ENCODE assay signal across 17 cellular contexts in genomic region chr13:35714588-35714987, GRCh38.
DNase-seq lines count a peak whose midpoint lies in the region; ATAC-seq and TF ChIP-seq lines count a peak whose summit lies in the region.
"Had no signal": no experiment of that assay in that cellular context is flagged by ENCODE, and none has a peak within 500 bp of the region (broad histone marks: within the 10 kb centered on the region; RNA-seq: fewer than 3 reads in every experiment).

No MANE protein-coding gene starts in this region.

- H3K14ac ChIP-seq in IMR-90 (replicated peaks; ENCODE audit: low read depth, low read length), result 0 out of 2 replicates have a peak overlapping the region, but pooled peaks have one; percentile 28

- BruUV-seq in IMR-90 (replicated peaks; lab: Mats Ljungman, UMichigan) (no TSS peak), A673 (replicated peaks; lab: Mats Ljungman, UMichigan) (no TSS peak)

- no peak overlapping the region for H3K23ac ChIP-seq in IMR-90 (ENCODE audit: low read depth, low read length)

- H3K27ac Mint-ChIP-seq in activated CD8-positive, alpha-beta T cell treated with anti-CD3 and anti-CD28 coated beads, Interleukin-2, amount 10 ng/mL, durations not matched to agents 7 days and 5 days, result no peak overlapping the region
- H3K27ac Mint-ChIP-seq: T-helper 17 cell had no signal

- no peak overlapping the region for H2BK5ac ChIP-seq in IMR-90 (ENCODE audit: low read depth, low read length, poor library complexity, severe bottlenecking)

- TF ChIP-seq RAD21 in IMR-90 (IDR thresholded peaks at IDR 0.05; ENCODE audit: low read length), result no peak

- no peak overlapping the region for H3K4me3 ChIP-seq in IMR-90 (ENCODE audit: insufficient read depth, low read depth, low read length)
- no peak overlapping the region for H3K4me3 ChIP-seq in left ventricle myocardium inferior
- no peak overlapping the region for H3K4me3 ChIP-seq in A673 (ENCODE audit: low read depth, low read length, poor library complexity, severe bottlenecking)
- H3K4me3 ChIP-seq: coronary artery, suprapubic skin had no signal

- in situ Hi-C loops in IMR-90 (cut with MboI; ENCODE audit: low sequenced_read_pairs), result no loop called here

- peak overlapping the region; percentile 31; the same call in 1 of the 2 replicates for H4K91ac ChIP-seq in IMR-90 (ENCODE audit: insufficient read depth, low read depth, low read length)

- H2AK5ac ChIP-seq in IMR-90 (ENCODE audit: low read depth, low read length), result no peak overlapping the region

- DNase-seq in IMR-90 (no peak), SK-N-DZ (ENCODE audit: low spot score) (peak; percentile 76), left ventricle myocardium inferior (peak; percentile 61), retina (peak; percentile 73), AG20443 (ENCODE audit: low spot score) (no peak), A673 (ENCODE audit: low spot score) (no peak)
- DNase-seq in activated CD8-positive, alpha-beta T cell treated with anti-CD3 and anti-CD28 coated beads, Interleukin-2, amount 10 ng/mL, durations not matched to agents 7 days and 5 days, result no peak
- DNase-seq: activated naive CD4-positive, alpha-beta T cell treated with Interleukin-2 at 50 U/mL for 16 hours; DMS153; erythroblast; NCI-H1436 treated with DMSO at 0.1 percent for 48 hours; stimulated activated CD4-positive, alpha-beta T cell treated with anti-CD3 and anti-CD28 coated beads, Interleukin-2, amount 100 ng/mL, for 24 hours; T-helper 17 cell had no signal

- H3K4me1 ChIP-seq in IMR-90 (ENCODE audit: control insufficient read depth, insufficient read depth, low read length) (peaks cover 16% of the 10 kb centered on the region), left ventricle myocardium inferior (peaks cover 33% of the 10 kb centered on the region), A673 (ENCODE audit: insufficient read depth, low read length, poor library complexity, severe bottlenecking) (no peaks in the 10 kb centered on the region)

- H3K36me3 ChIP-seq in IMR-90 (ENCODE audit: control insufficient read depth, insufficient read depth, low read length) (no peaks in the 10 kb centered on the region), left ventricle myocardium inferior (no peaks in the 10 kb centered on the region), A673 (ENCODE audit: insufficient read depth, low read length, poor library complexity, severe bottlenecking) (no peaks in the 10 kb centered on the region)
- H3K36me3 ChIP-seq: suprapubic skin had no signal

- H2AK9ac ChIP-seq in IMR-90 (replicated peaks; ENCODE audit: low read depth, low read length, poor library complexity), result no peak overlapping the region

- H4K20me1 ChIP-seq in IMR-90 (ENCODE audit: insufficient read depth, low read length), result no peaks in the 10 kb centered on the region

- peak overlapping the region; percentile 39; the same call in 1 of the 2 replicates for H3K4ac ChIP-seq in IMR-90 (ENCODE audit: low read depth, low read length)

- 0 out of 2 replicates have a peak, but pooled peaks cover 5% of the 10 kb centered on the region for H3K9me1 ChIP-seq in IMR-90 (ENCODE audit: insufficient read depth, low read length)

- H3K79me1 ChIP-seq in IMR-90 (ENCODE audit: low read depth in 1 of 2, low read length in 2 of 2), result no peaks in the 10 kb centered on the region

- peak overlapping the region; percentile 41; the same call in 1 of the 2 replicates for H3K18ac ChIP-seq in IMR-90 (ENCODE audit: low read depth, low read length)

- H3K27ac ChIP-seq in IMR-90 (ENCODE audit: insufficient read depth, low read length) (no peak overlapping the region; the same call in 1 of the 2 replicates), left ventricle myocardium inferior (replicated peaks) (peak overlapping the region; percentile 56), A673 (ENCODE audit: low read depth, low read length, poor library complexity, severe bottlenecking) (no peak overlapping the region)
- H3K27ac ChIP-seq: coronary artery, suprapubic skin had no signal

- TF ChIP-seq CTCF in IMR-90 (conservative IDR thresholded peaks at IDR 0.05; ENCODE audit: low read depth, low read length), result no peak
- no peak for TF ChIP-seq CTCF in left ventricle myocardium inferior (IDR thresholded peaks at IDR 0.05; ENCODE audit: borderline replicate concordance)
- TF ChIP-seq CTCF in A673 (conservative IDR thresholded peaks at IDR 0.05; ENCODE audit: low read depth, low read length), result no peak

- peak overlapping the region; percentile 70 for H2AFZ ChIP-seq in IMR-90 (replicated peaks; ENCODE audit: low read length, poor library complexity)

- H3K9me3 ChIP-seq in IMR-90 (ENCODE audit: control insufficient read depth, insufficient read depth, low read length) (no peaks in the 10 kb centered on the region), left ventricle myocardium inferior (replicated peaks) (no peaks in the 10 kb centered on the region), A673 (ENCODE audit: low read depth, low read length, poor library complexity, severe bottlenecking) (no peaks in the 10 kb centered on the region)
- H3K9me3 ChIP-seq: suprapubic skin had no signal

- H4K5ac ChIP-seq in IMR-90 (ENCODE audit: low read depth, low read length), result peak overlapping the region; percentile 39; the same call in 1 of the 2 replicates

- POLR2A ChIA-PET in IMR-90 (lab: Charles Lee; ENCODE audit: unreplicated experiment) (no interaction called here), A673 (lab: Charles Lee; ENCODE audit: low non-redundant PET) (no interaction called here)
- POLR2A ChIA-PET in activated CD8-positive, alpha-beta T cell treated with anti-CD3 and anti-CD28 coated beads, Interleukin-2, amount 10 ng/mL, durations not matched to agents 7 days and 5 days (lab: Charles Lee), result no interaction called here

- dilution Hi-C loops in IMR-90 (cut with HindIII; ENCODE audit: low sequenced_read_pairs, unreplicated experiment), result no loop called here

- H3K27me3 Mint-ChIP-seq in activated CD8-positive, alpha-beta T cell treated with anti-CD3 and anti-CD28 coated beads, Interleukin-2, amount 10 ng/mL, durations not matched to agents 7 days and 5 days (ENCODE audit: low read depth), result no peaks in the 10 kb centered on the region

- WGBS in IMR-90 (ENCODE audit: extremely low coverage in 2 of 2, insufficient read length in 1 of 2), 2 experiments, result 40% methylated on average over 1 of the region's 5 CpGs; no CpG with 5 or more reads in 1 of the 2 experiments

- TF ChIP-seq POLR2A in IMR-90 (IDR thresholded peaks at IDR 0.05; ENCODE audit: low read depth, low read length), result no peak

- CTCF ChIA-PET in IMR-90 (lab: Yijun Ruan, JAX) (interaction anchor here (0.6 to 1.1 kb wide), 4 partner anchors 57 to 423 kb away, joined by 3 to 4 read pairs (median 3); no protein-coding TSS in a partner anchor), A673 (lab: Charles Lee) (no interaction called here)
- CTCF ChIA-PET in activated CD8-positive, alpha-beta T cell treated with anti-CD3 and anti-CD28 coated beads, Interleukin-2, amount 10 ng/mL, durations not matched to agents 7 days and 5 days (lab: Charles Lee), result no interaction called here

- H3K27me3 ChIP-seq in IMR-90 (ENCODE audit: control insufficient read depth, insufficient read depth, low read length) (no peaks in the 10 kb centered on the region), left ventricle myocardium inferior (ENCODE audit: low read depth) (no peaks in the 10 kb centered on the region), A673 (replicated peaks; ENCODE audit: insufficient read depth, low read depth, low read length, poor library complexity) (no peaks in the 10 kb centered on the region)
- H3K27me3 ChIP-seq: suprapubic skin had no signal

- H3K56ac ChIP-seq in IMR-90 (ENCODE audit: extremely low read depth, insufficient read depth, low read length), result no peak overlapping the region

- no peaks in the 10 kb centered on the region for H3K4me1 Mint-ChIP-seq in activated CD8-positive, alpha-beta T cell treated with anti-CD3 and anti-CD28 coated beads, Interleukin-2, amount 10 ng/mL, durations not matched to agents 7 days and 5 days (ENCODE audit: low read depth)
- H3K4me1 Mint-ChIP-seq: T-helper 17 cell had no signal

- H2BK120ac ChIP-seq in IMR-90 (ENCODE audit: low read depth, low read length), result peak overlapping the region; percentile 42

- no peaks in the 10 kb centered on the region for H3K36me3 Mint-ChIP-seq in activated CD8-positive, alpha-beta T cell treated with anti-CD3 and anti-CD28 coated beads, Interleukin-2, amount 10 ng/mL, durations not matched to agents 7 days and 5 days (ENCODE audit: low read depth)

- no peak overlapping the region for H3K9ac ChIP-seq in IMR-90 (ENCODE audit: low read depth, low read length)

- intact Hi-C loops in IMR-90 (cut with micrococcal nuclease), result loop anchor here (1.0 kb wide), 1 partner anchor 34 kb away; no protein-coding TSS in a partner anchor
- intact Hi-C loops in left ventricle myocardium inferior (cut with micrococcal nuclease), result no loop called here
- intact Hi-C loops in A673 (cut with micrococcal nuclease; ENCODE audit: unreplicated experiment), result no loop called here

- H3K9me3 Mint-ChIP-seq in activated CD8-positive, alpha-beta T cell treated with anti-CD3 and anti-CD28 coated beads, Interleukin-2, amount 10 ng/mL, durations not matched to agents 7 days and 5 days (ENCODE audit: insufficient read depth), result no peaks in the 10 kb centered on the region

- no peak overlapping the region; the same call in 1 of the 2 replicates for H2BK20ac ChIP-seq in IMR-90 (ENCODE audit: low read depth, low read length)

- H4K8ac ChIP-seq in IMR-90 (ENCODE audit: low read depth in 2 of 2, low read length in 2 of 2), result no peak overlapping the region

- ATAC-seq in IMR-90 (ENCODE audit: low read depth), result no peak
- ATAC-seq in activated CD8-positive, alpha-beta T cell treated with anti-CD3 and anti-CD28 coated beads, Interleukin-2, amount 10 ng/mL, durations not matched to agents 7 days and 5 days, result no peak
- ATAC-seq: activated CD4-positive, CD25-positive, alpha-beta regulatory T cell treated with anti-CD3 and anti-CD28 coated beads, Interleukin-2, amount 50 U/mL, for 24 hours; left lobe of liver; T-helper 17 cell had no signal

- no peak overlapping the region for H3K4me2 ChIP-seq in IMR-90 (ENCODE audit: low read depth, low read length)

- peak overlapping the region; percentile 14; the same call in 1 of the 3 replicates for H2BK15ac ChIP-seq in IMR-90 (ENCODE audit: low read depth, low read length)

- H3K4me3 Mint-ChIP-seq in activated CD8-positive, alpha-beta T cell treated with anti-CD3 and anti-CD28 coated beads, Interleukin-2, amount 10 ng/mL, durations not matched to agents 7 days and 5 days, result no peak overlapping the region
- H3K4me3 Mint-ChIP-seq: T-helper 17 cell had no signal

TF ChIP-seq in IMR-90, 13 proteins besides CTCF, POLR2A, EP300 and RAD21 (continues in another document):
- no peak for TF ChIP-seq FOS (IDR thresholded peaks at IDR 0.05; ENCODE audit: low read depth, low read length)
- no peak for TF ChIP-seq USF2 (IDR thresholded peaks at IDR 0.05; ENCODE audit: low read depth, low read length)
- TF ChIP-seq SMC3 (IDR thresholded peaks at IDR 0.05; ENCODE audit: low read depth, low read length), result no peak

Comparison
In these comparisons a context has a peak if more than half of its experiments do, and no peak if none do; other contexts are left out.
1. DNase-seq: peak in SK-N-DZ (single experiment), left ventricle myocardium inferior (single experiment) and retina (single experiment); none in IMR-90 (single experiment), AG20443 (single experiment), activated CD8-positive, alpha-beta T cell treated with anti-CD3 and anti-CD28 coated beads, Interleukin-2, amount 10 ng/mL, durations not matched to agents 7 days and 5 days (single experiment) and A673 (single experiment).